Comparison of ENCODE assay signal across 8 cellular contexts in genomic region chr17:21239680-21240374, GRCh38. TPM values are rescaled to one million over a fixed set of nuclear protein-coding genes. Genes with fewer than 3 reads are reported as not detected.
DNase-seq lines count a peak whose midpoint lies in the region; ATAC-seq and TF ChIP-seq lines count a peak whose summit lies in the region.

No MANE protein-coding gene starts in this region.

- ATAC-seq in effector memory CD8-positive, alpha-beta T cell (replicated peaks): peak; percentile 51
- no peak for ATAC-seq in GM19035 (IDR thresholded peaks at IDR 0.05; ENCODE audit: unreplicated experiment)

- H4K20me1 ChIP-seq in osteoblast (ENCODE audit: insufficient read depth, low read length): peaks cover 23% of the 10 kb centered on the region

- no peaks in the 10 kb centered on the region for H3K9me3 Mint-ChIP-seq in effector memory CD8-positive, alpha-beta T cell

- TF ChIP-seq CTCF in osteoblast (IDR thresholded peaks at IDR 0.05; ENCODE audit: extremely low read depth, low read depth, low read length): peak; percentile 47

- H3K27ac Mint-ChIP-seq in effector memory CD8-positive, alpha-beta T cell: no peak overlapping the region

- no peak overlapping the region for H3K4me3 ChIP-seq in osteoblast (ENCODE audit: insufficient read depth, low read length)

- no peak overlapping the region for H3K4me3 Mint-ChIP-seq in effector memory CD8-positive, alpha-beta T cell

- no peak overlapping the region for H2AFZ ChIP-seq in osteoblast (ENCODE audit: low read length)

- peaks cover 8% of the 10 kb centered on the region for H3K36me3 Mint-ChIP-seq in effector memory CD8-positive, alpha-beta T cell (ENCODE audit: insufficient read depth)

- H3K4me2 ChIP-seq in osteoblast (ENCODE audit: insufficient read depth, low read length): no peak overlapping the region

- DNase-seq in DMS 273 (lab: John Stamatoyannopoulos, UW; ENCODE audit: unreplicated experiment) (peak; percentile 36), DMS 273 treated with DMSO at 0.1 percent for 48 hours (lab: John Stamatoyannopoulos, UW) (no peak), NCI-H82 (lab: John Stamatoyannopoulos, UW) (peak; percentile 64), osteoblast (ENCODE audit: insufficient read length, low spot score, missing footprints) (peak; percentile 94), NCI-H2029 treated with DMSO at 0.1 percent for 48 hours (lab: John Stamatoyannopoulos, UW) (no peak), DMS79 treated with DMSO at 0.1 percent for 48 hours (lab: John Stamatoyannopoulos, UW) (no peak)
- no peak for DNase-seq in effector memory CD8-positive, alpha-beta T cell

- H3K36me3 ChIP-seq in osteoblast (ENCODE audit: insufficient read depth, low read length): no peaks in the 10 kb centered on the region

- H3K27me3 ChIP-seq in osteoblast (ENCODE audit: insufficient read depth, low read length): no peaks in the 10 kb centered on the region

- peaks cover 0 to 2% of the 10 kb centered on the region in 2 donors for H3K4me1 Mint-ChIP-seq in effector memory CD8-positive, alpha-beta T cell (ENCODE audit: low read depth in 2 of 2)

- no peaks in the 10 kb centered on the region for H3K4me1 ChIP-seq in osteoblast (ENCODE audit: insufficient read depth, low read length)

- H3K27me3 Mint-ChIP-seq in effector memory CD8-positive, alpha-beta T cell: no peaks in the 10 kb centered on the region

- H3K79me2 ChIP-seq in osteoblast (ENCODE audit: insufficient read depth, low read length): no peaks in the 10 kb centered on the region

- H3K27ac ChIP-seq in osteoblast (ENCODE audit: low read depth, low read length): no peak overlapping the region

- H3K9me3 ChIP-seq in osteoblast (ENCODE audit: low read depth, low read length): no peaks in the 10 kb centered on the region

RNA-seq across cellular contexts. Expression of gene NATD1, which starts 13.4 kb away (rescaled TPM):
- 13.0 and 15.2 TPM in 2 replicates for total RNA-seq in osteoblast

RNA-seq across cellular contexts. Expression of gene TMEM11, which starts 25.9 kb away (rescaled TPM):
- total RNA-seq in osteoblast: 12.1 and 18.1 TPM in 2 replicates

RNA-seq across cellular contexts. Expression of gene MAP2K3, which starts 44.7 kb away (rescaled TPM):
- total RNA-seq in osteoblast: 24.5 and 27.5 TPM in 2 replicates

Comparison
In these comparisons a context has a peak if more than half of its experiments do, and no peak if none do; other contexts are left out.
1. DNase-seq: peak in DMS 273 (single experiment), NCI-H82 (single experiment) and osteoblast (single experiment); none in DMS 273 treated with DMSO at 0.1 percent for 48 hours (single experiment), effector memory CD8-positive, alpha-beta T cell (0 of 3), NCI-H2029 treated with DMSO at 0.1 percent for 48 hours (single experiment) and DMS79 treated with DMSO at 0.1 percent for 48 hours (single experiment).